ENCODE assay signal across 1 cellular context in the genomic region with DNA sequence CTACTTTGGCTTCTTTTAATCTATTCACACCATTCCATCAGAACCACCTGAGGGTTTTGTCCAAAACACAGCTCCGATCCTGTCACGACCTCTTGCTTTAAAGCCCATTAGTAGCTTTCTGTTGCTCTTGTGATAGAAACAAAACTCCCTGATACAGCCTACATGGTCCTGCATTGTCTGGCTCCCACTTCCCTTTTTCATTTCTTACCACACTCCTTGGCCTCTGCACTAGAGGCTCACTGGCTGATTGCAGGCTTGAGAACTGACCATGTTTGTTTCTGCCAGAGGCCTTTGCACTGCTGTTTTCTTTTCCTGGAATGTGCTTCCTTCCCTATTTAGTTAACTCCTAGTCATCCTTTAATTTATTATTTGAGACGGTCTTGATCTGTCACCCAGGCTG.
TF ChIP-seq lines count a peak whose summit lies in the region.

No MANE protein-coding gene starts in this region.

TF ChIP-seq in SK-N-SH, 30 proteins besides CTCF, POLR2A, EP300 and RAD21 (continued from another document):
- no peak for TF ChIP-seq REST (IDR thresholded peaks at IDR 0.05; ENCODE audit: low read depth, low read length)
- TF ChIP-seq ZBTB33 (IDR thresholded peaks at IDR 0.05; ENCODE audit: borderline replicate concordance, low read depth): no peak
- TF ChIP-seq GATA2 (CRISPR knock-in tag; IDR thresholded peaks at IDR 0.05): no peak
